In genomic region chr6:162965366-162965765, GRCh38 we compare ENCODE assay signal across 17 cellular contexts.
DNase-seq lines count a peak whose midpoint lies in the region; ATAC-seq and TF ChIP-seq lines count a peak whose summit lies in the region.
"Had no signal": no experiment of that assay in that cellular context is flagged by ENCODE, and none has a peak within 500 bp of the region (broad histone marks: within the 10 kb centered on the region; RNA-seq: fewer than 3 reads in every experiment).

No MANE protein-coding gene starts in this region.

- DNase-seq in AG04450 (ENCODE audit: low read depth, low spot score) (no peak), SJSA1 (ENCODE audit: low read depth in 1 of 2, low spot score in 2 of 2) (no peak), fibroblast of lung (ENCODE audit: low read depth in 2 of 2) (no peak), osteoblast (ENCODE audit: insufficient read length, low spot score, missing footprints) (no peak), NCI-H1417 treated with DMSO at 0.1 percent for 48 hours (lab: John Stamatoyannopoulos, UW) (no peak), upper lobe of right lung (no peak), NCI-H2029 treated with DMSO at 0.1 percent for 48 hours (lab: John Stamatoyannopoulos, UW) (no peak)
- DNase-seq: CD4-positive, CD25-positive, alpha-beta regulatory T cell; GF-D8; Karpas-422; MV-4-11; NCI-H1694 treated with DMSO at 0.1 percent for 48 hours; NCI-H446; NCI-H526; Peyer's patch had no signal

- H2AFZ ChIP-seq in fibroblast of lung (ENCODE audit: low read length) = peak overlapping the region; percentile 9
- H2AFZ ChIP-seq in osteoblast (ENCODE audit: low read length) = no peak overlapping the region

- H3K4me2 ChIP-seq in fibroblast of lung (ENCODE audit: extremely low read depth, insufficient read depth, low read length) = peak overlapping the region; percentile 16
- no peak overlapping the region for H3K4me2 ChIP-seq in osteoblast (ENCODE audit: insufficient read depth, low read length)

- no peaks in the 10 kb centered on the region for H3K9me3 ChIP-seq in AG04450 (ENCODE audit: control insufficient read depth, insufficient read depth, low read length)
- 0 out of 2 replicates have a peak, but pooled peaks cover 4% of the 10 kb centered on the region for H3K9me3 ChIP-seq in SJSA1 (replicated peaks)
- no peaks in the 10 kb centered on the region for H3K9me3 ChIP-seq in fibroblast of lung (ENCODE audit: control insufficient read depth, insufficient read depth, low read depth, low read length)
- no peaks in the 10 kb centered on the region for H3K9me3 ChIP-seq in osteoblast (ENCODE audit: low read depth, low read length)
- H3K9me3 ChIP-seq in upper lobe of right lung = no peaks in the 10 kb centered on the region
- H3K9me3 ChIP-seq: HAP-1, Peyer's patch had no signal

- H3K79me2 ChIP-seq in fibroblast of lung (ENCODE audit: control insufficient read depth, insufficient read depth, low read length) (no peaks in the 10 kb centered on the region), osteoblast (ENCODE audit: insufficient read depth, low read length) (no peaks in the 10 kb centered on the region)

- POLR2A ChIA-PET in AG04450 (lab: Yijun Ruan, JAX) = interaction anchor here (1.2 kb wide), 1 partner anchor 1547 kb away, joined by 3 read pairs; no protein-coding TSS in a partner anchor

- intact Hi-C loops in upper lobe of right lung (cut with DNase I) = no loop called here

- ATAC-seq in HG03159 (IDR thresholded peaks at IDR 0.05; ENCODE audit: unreplicated experiment) (no peak), upper lobe of right lung (no peak)

- no peaks in the 10 kb centered on the region for H3K36me3 ChIP-seq in SJSA1
- no peaks in the 10 kb centered on the region for H3K36me3 ChIP-seq in fibroblast of lung (ENCODE audit: control insufficient read depth, insufficient read depth, low read length)
- no peaks in the 10 kb centered on the region for H3K36me3 ChIP-seq in osteoblast (ENCODE audit: insufficient read depth, low read length)
- H3K36me3 ChIP-seq in upper lobe of right lung = no peaks in the 10 kb centered on the region
- H3K36me3 ChIP-seq: HAP-1, Peyer's patch had no signal

- no peak overlapping the region for H3K9ac ChIP-seq in fibroblast of lung (ENCODE audit: insufficient read depth, low read length)

- H3K4me3 ChIP-seq in AG04450 (ENCODE audit: low read depth, low read length) (no peak overlapping the region), SJSA1 (no peak overlapping the region), fibroblast of lung (replicated peaks in 1 of 4; ENCODE audit: control extremely low read depth in 1 of 4, insufficient read depth in 1 of 4, low read depth in 3 of 4, low read length in 4 of 4) (no peak overlapping the region), osteoblast (ENCODE audit: insufficient read depth, low read length) (no peak overlapping the region), upper lobe of right lung (no peak overlapping the region)
- H3K4me3 ChIP-seq: HAP-1, Peyer's patch had no signal

- H3K4me1 ChIP-seq in SJSA1 (replicated peaks) = peaks cover 18% of the 10 kb centered on the region
- H3K4me1 ChIP-seq in fibroblast of lung (ENCODE audit: control insufficient read depth, extremely low read depth, insufficient read depth, low read length) = peaks cover 16% of the 10 kb centered on the region
- H3K4me1 ChIP-seq in osteoblast (ENCODE audit: insufficient read depth, low read length) = peaks cover 9% of the 10 kb centered on the region
- H3K4me1 ChIP-seq in upper lobe of right lung = no peaks in the 10 kb centered on the region
- H3K4me1 ChIP-seq: HAP-1, Peyer's patch had no signal

- no peaks in the 10 kb centered on the region for H3K27me3 ChIP-seq in AG04450 (ENCODE audit: control insufficient read depth, insufficient read depth, low read length)
- no peaks in the 10 kb centered on the region for H3K27me3 ChIP-seq in SJSA1 (replicated peaks)
- H3K27me3 ChIP-seq in fibroblast of lung (ENCODE audit: control insufficient read depth, insufficient read depth, low read length) = no peaks in the 10 kb centered on the region
- no peaks in the 10 kb centered on the region for H3K27me3 ChIP-seq in osteoblast (ENCODE audit: insufficient read depth, low read length)
- no peaks in the 10 kb centered on the region for H3K27me3 ChIP-seq in upper lobe of right lung
- H3K27me3 ChIP-seq: Peyer's patch had no signal

- H4K20me1 ChIP-seq in fibroblast of lung (ENCODE audit: control insufficient read depth, extremely low read depth, insufficient read depth, low read length) (no peaks in the 10 kb centered on the region), osteoblast (ENCODE audit: insufficient read depth, low read length) (no peaks in the 10 kb centered on the region)

- no peak for TF ChIP-seq CTCF in AG04450 (IDR thresholded peaks at IDR 0.05; ENCODE audit: low read depth, low read length)
- TF ChIP-seq CTCF in fibroblast of lung (conservative IDR thresholded peaks at IDR 0.05 in 1 of 2, IDR thresholded peaks at IDR 0.05 in 1 of 2; ENCODE audit: low read depth in 1 of 2, low read length in 2 of 2) = no peak
- no peak for TF ChIP-seq CTCF in osteoblast (IDR thresholded peaks at IDR 0.05; ENCODE audit: extremely low read depth, low read depth, low read length)
- TF ChIP-seq CTCF in upper lobe of right lung (IDR thresholded peaks at IDR 0.05) = no peak

- CTCF ChIA-PET in AG04450 (lab: Charles Lee) = no interaction called here

- H3K27ac ChIP-seq in AG04450 (ENCODE audit: low read depth, low read length) (peak overlapping the region; percentile 80), SJSA1 (peak overlapping the region; percentile 74), fibroblast of lung (ENCODE audit: insufficient read depth, low read length) (peak overlapping the region; percentile 74), osteoblast (ENCODE audit: low read depth, low read length) (peak overlapping the region; percentile 14), upper lobe of right lung (no peak overlapping the region)
- H3K27ac ChIP-seq: Peyer's patch had no signal
